Comparison of ENCODE assay signal across 27 cellular contexts in genomic region chr4:5204781-5205180, GRCh38.
DNase-seq lines count a peak whose midpoint lies in the region; ATAC-seq, FAIRE-seq and TF ChIP-seq lines count a peak whose summit lies in the region.
"Had no signal": no experiment of that assay in that cellular context is flagged by ENCODE, and none has a peak within 500 bp of the region (broad histone marks: within the 10 kb centered on the region; RNA-seq: fewer than 3 reads in every experiment).

No MANE protein-coding gene starts in this region.

- H3K9ac ChIP-seq in BLaER1 (no peak overlapping the region), HepG2 (ENCODE audit: insufficient read depth, low read depth, low read length) (no peak overlapping the region), mammary epithelial cell (ENCODE audit: insufficient read depth, low read length) (no peak overlapping the region)

- peaks cover 16% of the 10 kb centered on the region for H3K9me3 ChIP-seq in BLaER1
- H3K9me3 ChIP-seq in HAP-1 = no peaks in the 10 kb centered on the region; the same call in 1 of the 2 replicates
- H3K9me3 ChIP-seq in HepG2 (ENCODE audit: low read length) = no peaks in the 10 kb centered on the region
- H3K9me3 ChIP-seq in mammary epithelial cell (replicated peaks; ENCODE audit: insufficient read depth, low read length) = peaks cover 9% of the 10 kb centered on the region
- H3K9me3 ChIP-seq: body of pancreas, neutrophil, thoracic aorta had no signal

- H3K79me2 ChIP-seq in HepG2 (ENCODE audit: insufficient read depth, low read length) (no peaks in the 10 kb centered on the region), mammary epithelial cell (ENCODE audit: insufficient read depth, low read length) (no peaks in the 10 kb centered on the region)

- no peak for FAIRE-seq in HepG2 (lab: Jason Lieb, UNC)
- FAIRE-seq: D721Med, endothelial cell of umbilical vein, GM18507, H54 had no signal

- CTCF ChIA-PET in HepG2 (lab: Yijun Ruan, JAX; ENCODE audit: low intra/inter-chr PET ratio, low total read pairs) (no interaction called here), mammary epithelial cell (lab: Charles Lee; ENCODE audit: low non-redundant PET) (no interaction called here)

- H3K27me3 ChIP-seq in BLaER1 (no peaks in the 10 kb centered on the region), HAP-1 (ENCODE audit: low read depth) (no peaks in the 10 kb centered on the region), HepG2 (ENCODE audit: control insufficient read depth in 1 of 2, insufficient read depth in 2 of 2, low read length in 2 of 2) (no peaks in the 10 kb centered on the region), mammary epithelial cell (ENCODE audit: insufficient read depth, low read length) (no peaks in the 10 kb centered on the region)
- H3K27me3 ChIP-seq: body of pancreas, neutrophil had no signal

- no peak for ATAC-seq in HepG2
- ATAC-seq: activated T-cell treated with anti-CD3 and anti-CD28 coated beads, Interleukin-2, amount 50 U/mL, for 4 hours; body of pancreas; stimulated activated naive B cell treated with anti-CD40 and anti-IgM and Interleukin-4, amounts not matched to agents 10 μg/mL and 1 μg/mL and 100 μg/mL, for 72 hours had no signal

- BruUV-seq in HepG2 (replicated peaks; lab: Mats Ljungman, UMichigan) (no TSS peak), mammary epithelial cell (replicated peaks; lab: Mats Ljungman, UMichigan) (no TSS peak)

- TF ChIP-seq RAD21 in HepG2 (CRISPR knock-in tag; IDR thresholded peaks at IDR 0.05) = no peak

- DNase-seq in HAP-1 (ENCODE audit: low spot score in 2 of 2) = peak; percentile 74 to 75
- DNase-seq in RPMI7951 (ENCODE audit: low read depth) = peak; percentile 22
- peak; percentile 34 for DNase-seq in retinal pigment epithelial cell (ENCODE audit: low read depth)
- no peak for DNase-seq in HepG2 (ENCODE audit: low spot score)
- DNase-seq in mammary epithelial cell = no peak
- no peak for DNase-seq in GDM1 (lab: John Stamatoyannopoulos, UW)
- DNase-seq: activated CD4-positive, alpha-beta T cell treated with anti-CD3 and anti-CD28 coated beads, Interleukin-2, amount 10 ng/mL, durations not matched to agents 24 days and 14 days; activated T-cell treated with anti-CD3 and anti-CD28 coated beads, Interleukin-2, amount 50 U/mL, for 4 hours; body of pancreas; cerebellar nuclear complex; left cardiac atrium; mesenchymal stem cell; NCI-H1105; NCI-H2081; NCI-H510A treated with DMSO at 0.1 percent for 48 hours; RPMI8226; stimulated activated CD4-positive, alpha-beta T cell treated with anti-CD3 and anti-CD28 coated beads, Interleukin-4, amount 100 ng/mL, for 1 hour; stimulated activated naive B cell treated with anti-CD40 and anti-IgM and Interleukin-4, amounts not matched to agents 10 μg/mL and 1 μg/mL and 100 μg/mL, for 72 hours had no signal

- 0 out of 2 replicates have a peak overlapping the region, but pooled peaks have one; percentile 4 for H3K4me2 ChIP-seq in BLaER1
- no peak overlapping the region for H3K4me2 ChIP-seq in HepG2 (ENCODE audit: low read depth, low read length)
- H3K4me2 ChIP-seq in mammary epithelial cell (ENCODE audit: insufficient read depth, low read depth, low read length) = no peak overlapping the region

- TF ChIP-seq CTCF in retinal pigment epithelial cell (conservative IDR thresholded peaks at IDR 0.05; ENCODE audit: low read depth, low read length) (no peak), HepG2 (CRISPR knock-in tag; IDR thresholded peaks at IDR 0.05) (no peak), mammary epithelial cell (conservative IDR thresholded peaks at IDR 0.05 in 1 of 2, IDR thresholded peaks at IDR 0.05 in 1 of 2; ENCODE audit: extremely low read depth in 1 of 2, insufficient read depth in 1 of 2, low read depth in 1 of 2, low read length in 2 of 2) (no peak)

- H2AFZ ChIP-seq in HepG2 (ENCODE audit: low read length) (no peak overlapping the region), mammary epithelial cell (ENCODE audit: low read depth, low read length) (no peak overlapping the region)

- no peaks in the 10 kb centered on the region for H4K20me1 ChIP-seq in BLaER1
- no peaks in the 10 kb centered on the region for H4K20me1 ChIP-seq in HepG2 (ENCODE audit: insufficient read depth, low read length)
- H4K20me1 ChIP-seq in mammary epithelial cell (ENCODE audit: insufficient read depth, low read length) = no peaks in the 10 kb centered on the region

- 0% methylated on average over 2 of the region's 2 CpGs for WGBS in HepG2 (ENCODE audit: low lambda C conversion rate)
- 0% methylated on average over 2 of the region's 2 CpGs for WGBS in mammary epithelial cell (ENCODE audit: low coverage, missing lambda C conversion rate)

- TF ChIP-seq EP300 in HepG2 (IDR thresholded peaks at IDR 0.05; ENCODE audit: low read depth in 2 of 2, low read length in 2 of 2) = no peak
- no peak for TF ChIP-seq EP300 in HepG2 (CRISPR knock-in tag; IDR thresholded peaks at IDR 0.05; ENCODE audit: borderline replicate concordance)

- dilution Hi-C loops in mammary epithelial cell (cut with HindIII; ENCODE audit: low sequenced_read_pairs) = no loop called here

- H3K27ac ChIP-seq in BLaER1 (0 out of 2 replicates have a peak overlapping the region, but pooled peaks have one; percentile 14), HepG2 (ENCODE audit: extremely low read length, insufficient read depth, low read length) (no peak overlapping the region), mammary epithelial cell (ENCODE audit: insufficient read depth, low read depth, low read length) (no peak overlapping the region)
- H3K27ac ChIP-seq: body of pancreas, neutrophil, thoracic aorta, VCaP had no signal

- in situ Hi-C loops in HAP-1 (cut with MboI; ENCODE audit: low sequenced_read_pairs) (no loop called here), HepG2 (cut with HindIII; ENCODE audit: extremely low pct_ligation_motif_present, low pct_unique_long_range_greater_than_20kb) (no loop called here), mammary epithelial cell (cut with MboI; ENCODE audit: low sequenced_read_pairs in 2 of 2) (no loop called here)

- TF ChIP-seq POLR2A in HepG2 (IDR thresholded peaks at IDR 0.05; ENCODE audit: insufficient read depth in 1 of 2, low read depth in 2 of 2, low read length in 2 of 2) = no peak

- H3K36me3 ChIP-seq in BLaER1 = 0 out of 2 replicates have a peak, but pooled peaks cover 7% of the 10 kb centered on the region
- H3K36me3 ChIP-seq in HAP-1 (replicated peaks) = no peaks in the 10 kb centered on the region
- H3K36me3 ChIP-seq in HepG2 (replicated peaks in 1 of 2; ENCODE audit: control insufficient read depth in 1 of 2, insufficient read depth in 2 of 2, low read length in 2 of 2) = no peaks in the 10 kb centered on the region
- no peaks in the 10 kb centered on the region for H3K36me3 ChIP-seq in mammary epithelial cell (ENCODE audit: insufficient read depth, low read length)
- H3K36me3 ChIP-seq: neutrophil, thoracic aorta had no signal

- POLR2A ChIA-PET in HepG2 (lab: Yijun Ruan, JAX) = no interaction called here

- H3K4me1 ChIP-seq in BLaER1 (peaks cover 8% of the 10 kb centered on the region; the same call in 1 of the 2 replicates), HAP-1 (peaks cover 10% of the 10 kb centered on the region), HepG2 (ENCODE audit: insufficient read depth, low read length) (no peaks in the 10 kb centered on the region), mammary epithelial cell (ENCODE audit: insufficient read depth, low read length) (no peaks in the 10 kb centered on the region)
- H3K4me1 ChIP-seq: body of pancreas had no signal

- intact Hi-C loops in HepG2 (cut with micrococcal nuclease; ENCODE audit: unreplicated experiment) = no loop called here
- intact Hi-C loops in mammary epithelial cell (cut with micrococcal nuclease) = no loop called here

- H3K4me3 ChIP-seq in BLaER1 (no peak overlapping the region), HAP-1 (no peak overlapping the region), retinal pigment epithelial cell (ENCODE audit: low read length) (no peak overlapping the region), HepG2 (replicated peaks in 1 of 3; ENCODE audit: insufficient read depth in 1 of 3, low read depth in 2 of 3, low read length in 3 of 3) (no peak overlapping the region), mammary epithelial cell (replicated peaks in 1 of 3; ENCODE audit: insufficient read depth in 1 of 3, low read depth in 2 of 3, low read length in 3 of 3) (no peak overlapping the region)
- H3K4me3 ChIP-seq: body of pancreas, SK-N-MC, thoracic aorta had no signal

TF ChIP-seq in HepG2, 621 proteins besides CTCF, POLR2A, EP300 and RAD21 (continues in another document):
- TF ChIP-seq NPAS2 (CRISPR knock-in tag; IDR thresholded peaks at IDR 0.05; ENCODE audit: borderline replicate concordance) (no peak), ARNT2 (CRISPR knock-in tag; IDR thresholded peaks at IDR 0.05; ENCODE audit: low read depth) (no peak), MXD1 (CRISPR knock-in tag; IDR thresholded peaks at IDR 0.05) (no peak), CHCHD3 (CRISPR knock-in tag; IDR thresholded peaks at IDR 0.05) (no peak), IRX3 (CRISPR knock-in tag; IDR thresholded peaks at IDR 0.05; ENCODE audit: borderline replicate concordance, low read depth) (no peak)

Comparison
In these comparisons a context has a peak if more than half of its experiments do, and no peak if none do; other contexts are left out.
1. DNase-seq: peak in HAP-1 (2 of 2), RPMI7951 (single experiment) and retinal pigment epithelial cell (single experiment); none in HepG2 (single experiment), mammary epithelial cell (single experiment) and GDM1 (single experiment).